In genomic region chr1:92487078-92487605, GRCh38 we compare ENCODE assay signal across 8 cellular contexts. TPM values are rescaled to one million over a fixed set of nuclear protein-coding genes. Genes with fewer than 3 reads are reported as not detected.
DNase-seq lines count a peak whose midpoint lies in the region; ATAC-seq lines count a peak whose summit lies in the region.

No MANE protein-coding gene starts in this region.

- no peaks in the 10 kb centered on the region for H3K27me3 Mint-ChIP-seq in T-helper 2 cell treated with Interferon-gamma antibody and Interleukin-4, amounts not matched to agents 5 μg/mL and 100 μg/mL, for 36 hours (ENCODE audit: low read depth)
- peaks cover 0 to 5% of the 10 kb centered on the region in 2 donors for H3K27me3 Mint-ChIP-seq in T-cell

- peaks cover 63% of the 10 kb centered on the region for H3K27me3 ChIP-seq in iPS DF 6.9 (ENCODE audit: control insufficient read depth, insufficient read depth, low read length)

- H3K4me1 Mint-ChIP-seq in T-helper 2 cell treated with Interferon-gamma antibody and Interleukin-4, amounts not matched to agents 5 μg/mL and 100 μg/mL, for 36 hours (ENCODE audit: low read depth): peaks cover 29% of the 10 kb centered on the region
- H3K4me1 Mint-ChIP-seq in T-cell: peaks cover 38 to 47% (median 41%) of the 10 kb centered on the region in 3 donors
- H3K4me1 Mint-ChIP-seq in stimulated activated effector memory CD8-positive, alpha-beta T cell treated with anti-CD3 and anti-CD28 coated beads, Interleukin-12 subunit alpha, Interleukin-12 subunit beta, amount 100 ng/mL, for 72 hours: peaks cover 31% of the 10 kb centered on the region

- peak overlapping the region; percentile 96 for H3K27ac Mint-ChIP-seq in T-helper 2 cell treated with Interferon-gamma antibody and Interleukin-4, amounts not matched to agents 5 μg/mL and 100 μg/mL, for 36 hours
- peak overlapping the region; percentile 69 to 87 for H3K27ac Mint-ChIP-seq in T-cell
- H3K27ac Mint-ChIP-seq in stimulated activated effector memory CD8-positive, alpha-beta T cell treated with anti-CD3 and anti-CD28 coated beads, Interleukin-12 subunit alpha, Interleukin-12 subunit beta, amount 100 ng/mL, for 72 hours: peak overlapping the region; percentile 93

- H3K36me3 Mint-ChIP-seq in T-helper 2 cell treated with Interferon-gamma antibody and Interleukin-4, amounts not matched to agents 5 μg/mL and 100 μg/mL, for 36 hours (ENCODE audit: low read depth): peaks cover 32% of the 10 kb centered on the region
- H3K36me3 Mint-ChIP-seq in T-cell: peaks cover 3% of the 10 kb centered on the region
- peaks cover 44% of the 10 kb centered on the region for H3K36me3 Mint-ChIP-seq in stimulated activated effector memory CD8-positive, alpha-beta T cell treated with anti-CD3 and anti-CD28 coated beads, Interleukin-12 subunit alpha, Interleukin-12 subunit beta, amount 100 ng/mL, for 72 hours

- no peaks in the 10 kb centered on the region for H3K9me3 ChIP-seq in iPS DF 6.9 (ENCODE audit: control insufficient read depth, insufficient read depth, low read length)

- no peaks in the 10 kb centered on the region for H3K36me3 ChIP-seq in iPS DF 6.9 (ENCODE audit: control insufficient read depth, insufficient read depth, low read length)

- WGBS in iPS DF 6.9 (ENCODE audit: insufficient coverage, insufficient read length): no CpG with 5 or more reads among the region's 7 CpGs

- POLR2A ChIA-PET in T-cell (lab: Charles Lee): interaction anchor here (0.6 to 1.5 kb wide), 2 partner anchors 13 to 988 kb away, joined by 7 to 10 read pairs; no protein-coding TSS in a partner anchor

- no peak for ATAC-seq in T-cell (replicated peaks in 1 of 4)
- ATAC-seq in stimulated activated effector memory CD8-positive, alpha-beta T cell treated with anti-CD3 and anti-CD28 coated beads, Interleukin-12 subunit alpha, Interleukin-12 subunit beta, amount 100 ng/mL, for 72 hours: no peak
- no peak for ATAC-seq in GM18867 (IDR thresholded peaks at IDR 0.05; ENCODE audit: unreplicated experiment)

- H3K4me3 ChIP-seq in iPS DF 6.9 (ENCODE audit: low read length): peak overlapping the region; percentile 46; the same call in 1 of the 2 replicates

- CTCF ChIA-PET in T-cell (lab: Charles Lee): interaction anchor here (0.6 to 3.8 kb wide), 12 partner anchors 9 to 494 kb away, joined by 3 to 21 read pairs (median 4); no protein-coding TSS in a partner anchor

- DNase-seq in T-helper 2 cell treated with Interferon-gamma antibody and Interleukin-4, amounts not matched to agents 5 μg/mL and 100 μg/mL, for 36 hours (ENCODE audit: low spot score): no peak
- no peak for DNase-seq in T-helper 2 cell
- no peak for DNase-seq in T-cell
- DNase-seq in iPS DF 6.9 (ENCODE audit: low read depth, low spot score): no peak
- no peak for DNase-seq in stimulated activated effector memory CD8-positive, alpha-beta T cell treated with anti-CD3 and anti-CD28 coated beads, Interleukin-12 subunit alpha, Interleukin-12 subunit beta, amount 100 ng/mL, for 72 hours (ENCODE audit: low spot score in 2 of 2)
- DNase-seq in KBM-7: no peak
- DNase-seq in NCI-H774 (lab: John Stamatoyannopoulos, UW): no peak

- no peak overlapping the region for H3K27ac ChIP-seq in iPS DF 6.9 (ENCODE audit: low read length)

- H3K4me1 ChIP-seq in iPS DF 6.9 (ENCODE audit: control insufficient read depth, insufficient read depth, low read length): peaks cover 12% of the 10 kb centered on the region

- peak overlapping the region; percentile 79 for H3K4me3 Mint-ChIP-seq in T-helper 2 cell treated with Interferon-gamma antibody and Interleukin-4, amounts not matched to agents 5 μg/mL and 100 μg/mL, for 36 hours
- H3K4me3 Mint-ChIP-seq in T-cell: peak overlapping the region; percentile 63 to 98 (median 63)
- peak overlapping the region; percentile 90 for H3K4me3 Mint-ChIP-seq in stimulated activated effector memory CD8-positive, alpha-beta T cell treated with anti-CD3 and anti-CD28 coated beads, Interleukin-12 subunit alpha, Interleukin-12 subunit beta, amount 100 ng/mL, for 72 hours

- in situ Hi-C loops in KBM-7 (cut with MboI; ENCODE audit: low pct_unique_long_range_greater_than_20kb, low sequenced_read_pairs): loop anchor here (10.0 kb wide), 1 partner anchor 118 kb away; no protein-coding TSS in a partner anchor

- no peaks in the 10 kb centered on the region for H3K9me3 Mint-ChIP-seq in T-helper 2 cell treated with Interferon-gamma antibody and Interleukin-4, amounts not matched to agents 5 μg/mL and 100 μg/mL, for 36 hours
- H3K9me3 Mint-ChIP-seq in T-cell: no peaks in the 10 kb centered on the region
- no peaks in the 10 kb centered on the region for H3K9me3 Mint-ChIP-seq in stimulated activated effector memory CD8-positive, alpha-beta T cell treated with anti-CD3 and anti-CD28 coated beads, Interleukin-12 subunit alpha, Interleukin-12 subunit beta, amount 100 ng/mL, for 72 hours

RNA-seq across cellular contexts. Expression of gene GFI1, which starts 0.4 kb away (rescaled TPM):
- 10 to 100 TPM; 13.8 to 25.7 (median 20.1) TPM for total RNA-seq in T-cell
